Comparison of ENCODE assay signal across 17 cellular contexts in genomic region chr4:158778712-158779111, GRCh38. TPM values are rescaled to one million over a fixed set of nuclear protein-coding genes. Genes with fewer than 3 reads are reported as not detected.
DNase-seq lines count a peak whose midpoint lies in the region; ATAC-seq and TF ChIP-seq lines count a peak whose summit lies in the region.
"Had no signal": no experiment of that assay in that cellular context is flagged by ENCODE, and none has a peak within 500 bp of the region (broad histone marks: within the 10 kb centered on the region; RNA-seq: fewer than 3 reads in every experiment).

No MANE protein-coding gene starts in this region.

- intact Hi-C loops in natural killer cell (cut with micrococcal nuclease) = loop anchor here (1.0 kb wide), 1 partner anchor 72 kb away; no protein-coding TSS in a partner anchor

- peaks cover 37 to 38% of the 10 kb centered on the region in 2 donors for H3K4me1 Mint-ChIP-seq in natural killer cell

- no peaks in the 10 kb centered on the region for H3K9me3 Mint-ChIP-seq in natural killer cell
- H3K9me3 Mint-ChIP-seq: activated CD8-positive, alpha-beta T cell treated with anti-CD3 and anti-CD28 coated beads for 36 hours; activated T-helper 17 cell treated with anti-CD3 and anti-CD28 coated beads, Interleukin-2, amount 50 U/mL, for 72 hours had no signal

- no peaks in the 10 kb centered on the region for H3K36me3 Mint-ChIP-seq in natural killer cell

- H3K27ac Mint-ChIP-seq in natural killer cell = peak overlapping the region in 1 of 2 donors; percentile 87

- H3K4me3 Mint-ChIP-seq in natural killer cell = no peak overlapping the region

- H3K27me3 Mint-ChIP-seq in natural killer cell (ENCODE audit: low read depth in 2 of 2) = no peaks in the 10 kb centered on the region
- H3K27me3 Mint-ChIP-seq: activated CD8-positive, alpha-beta T cell treated with anti-CD3 and anti-CD28 coated beads for 36 hours; activated T-helper 17 cell treated with anti-CD3 and anti-CD28 coated beads, Interleukin-2, amount 50 U/mL, for 72 hours had no signal

- no peak for TF ChIP-seq CTCF in natural killer cell (IDR thresholded peaks at IDR 0.05)

- DNase-seq in DMS 273 (lab: John Stamatoyannopoulos, UW; ENCODE audit: unreplicated experiment) (peak; percentile 9), DMS 273 treated with DMSO at 0.1 percent for 48 hours (lab: John Stamatoyannopoulos, UW) (no peak), NCI-H2107 (lab: John Stamatoyannopoulos, UW) (peak; percentile 52), kidney tubule cell (ENCODE audit: low spot score) (peak; percentile 44), superior temporal gyrus (ENCODE audit: extremely low spot score) (peak; percentile 14), NCI-H446 treated with DMSO at 0.1 percent for 48 hours (lab: John Stamatoyannopoulos, UW) (no peak), natural killer cell (no peak)
- DNase-seq: activated CD8-positive, alpha-beta T cell treated with anti-CD3 and anti-CD28 coated beads for 36 hours; C1 segment of cervical spinal cord; EL; GM23248; NCI-H524; stimulated activated CD4-positive, alpha-beta T cell treated with anti-CD3 and anti-CD28 coated beads, Interleukin-4, amount 100 ng/mL, for 4 hours; thyroid gland had no signal

- no peak for ATAC-seq in esophagus mucosa
- ATAC-seq in natural killer cell = no peak
- ATAC-seq: sciatic nerve had no signal

RNA-seq across cellular contexts. Expression of gene FNIP2, which starts 9.9 kb away (rescaled TPM):
- total RNA-seq in esophagus mucosa (10.2 TPM), natural killer cell (10 to 100 TPM; 19.4 to 22.6 (median 21.8) TPM)

RNA-seq across cellular contexts. Expression of gene PPID, which starts 55.5 kb away (rescaled TPM):
- total RNA-seq in esophagus mucosa = 12.0 TPM
- total RNA-seq in natural killer cell = 10 to 100 TPM; 21.5 to 30.7 (median 21.8) TPM

Comparison
In these comparisons a context has a peak if more than half of its experiments do, and no peak if none do; other contexts are left out.
1. DNase-seq: peak in DMS 273 (single experiment), NCI-H2107 (single experiment), kidney tubule cell (single experiment) and superior temporal gyrus (single experiment); none in DMS 273 treated with DMSO at 0.1 percent for 48 hours (single experiment), NCI-H446 treated with DMSO at 0.1 percent for 48 hours (single experiment) and natural killer cell (single experiment).